24 cellular contexts compared by ENCODE assay signal in genomic region chr13:50352720-50353491, GRCh38.
DNase-seq lines count a peak whose midpoint lies in the region; ATAC-seq and TF ChIP-seq lines count a peak whose summit lies in the region.
"Had no signal": no experiment of that assay in that cellular context is flagged by ENCODE, and none has a peak within 500 bp of the region (broad histone marks: within the 10 kb centered on the region; RNA-seq: fewer than 3 reads in every experiment).

No MANE protein-coding gene starts in this region.

- H3K4me1 ChIP-seq in body of pancreas = peaks cover 22% of the 10 kb centered on the region

- H3K4me3 Mint-ChIP-seq in T-helper 17 cell = no peak overlapping the region

- H3K4me1 Mint-ChIP-seq in T-helper 17 cell = peaks cover 35% of the 10 kb centered on the region

- H3K36me3 Mint-ChIP-seq in T-helper 17 cell (ENCODE audit: low read depth) = no peaks in the 10 kb centered on the region

- H3K27ac ChIP-seq in body of pancreas = no peak overlapping the region
- H3K27ac ChIP-seq: BLaER1 treated with 17β-estradiol and CSF1 and Interleukin-3, amounts not matched to agents 10 nM and 100 nM; psoas muscle had no signal

- ATAC-seq in T-helper 17 cell = no peak
- ATAC-seq in left lobe of liver = peak; percentile 77
- peak; percentile 3 for ATAC-seq in sciatic nerve
- ATAC-seq in GM21576 (IDR thresholded peaks at IDR 0.05; ENCODE audit: unreplicated experiment) = no peak
- ATAC-seq in GM21526 (IDR thresholded peaks at IDR 0.05; ENCODE audit: low FRiP score, unreplicated experiment) = no peak
- no peak for ATAC-seq in body of pancreas
- ATAC-seq: left ventricle myocardium superior had no signal

- TF ChIP-seq POLR2A in body of pancreas (IDR thresholded peaks at IDR 0.05) = no peak

- POLR2A ChIA-PET in HEK293T (lab: Yijun Ruan, JAX) = interaction anchor here (1.0 kb wide), 1 partner anchor 33 kb away, joined by 3 read pairs; no protein-coding TSS in a partner anchor

- H3K4me3 ChIP-seq in body of pancreas = no peak overlapping the region
- H3K4me3 ChIP-seq: BLaER1 treated with 17β-estradiol and CSF1 and Interleukin-3, amounts not matched to agents 10 nM and 100 nM; HAP-1; hepatocyte; psoas muscle; skin epidermis had no signal

- 83 to 100% methylated on average over 2 of the region's 2 CpGs for WGBS in body of pancreas, 2 donors

- no peaks in the 10 kb centered on the region for H3K9me3 ChIP-seq in T-helper 17 cell (ENCODE audit: control insufficient read depth, low read length, poor library complexity, severe bottlenecking)
- no peaks in the 10 kb centered on the region for H3K9me3 ChIP-seq in body of pancreas
- H3K9me3 ChIP-seq: HAP-1, psoas muscle had no signal

- CTCF ChIA-PET in HEK293T (lab: Yijun Ruan, JAX) = no interaction called here

- no peaks in the 10 kb centered on the region for H3K27me3 Mint-ChIP-seq in T-helper 17 cell

- intact Hi-C loops in sciatic nerve (cut with DNase I) = no loop called here
- intact Hi-C loops in body of pancreas (cut with DNase I) = no loop called here

- H3K27me3 ChIP-seq in body of pancreas = no peaks in the 10 kb centered on the region
- H3K27me3 ChIP-seq: BLaER1 treated with 17β-estradiol and CSF1 and Interleukin-3, amounts not matched to agents 10 nM and 100 nM; hepatocyte had no signal

- H3K27ac Mint-ChIP-seq in T-helper 17 cell = peak overlapping the region; percentile 81
- H3K27ac Mint-ChIP-seq: activated naive CD4-positive, alpha-beta T cell treated with anti-CD3 and anti-CD28 coated beads, Interleukin-2, amount 50 U/mL, for 72 hours; activated T-helper 2 cell treated with anti-CD3 and anti-CD28 coated beads, Interferon-gamma antibody, Interleukin-2, Interleukin-4, amounts not matched to agents 10 μg/mL and 5 μg/mL and 100 μg/mL, durations not matched to agents 14 hours and 24 hours and 36 hours had no signal

- DNase-seq in HEK293T (ENCODE audit: extremely low spot score) (no peak), T-helper 17 cell (no peak), left lobe of liver (ENCODE audit: low spot score) (no peak), sciatic nerve (ENCODE audit: low spot score) (no peak), body of pancreas (no peak)
- DNase-seq: activated CD4-positive, alpha-beta T cell treated with anti-CD3 and anti-CD28 coated beads, Interleukin-2, amount 50 U/mL, for 48 hours; activated CD8-positive, alpha-beta memory T cell treated with anti-CD3 and anti-CD28 coated beads, Interleukin-2, amount 50 U/mL, for 4 hours; cerebellar nuclear complex; erythroblast; left ventricle myocardium superior; NCI-H1092; NCI-H187 treated with DMSO at 0.1 percent for 48 hours; NCI-H526 treated with DMSO at 0.1 percent for 48 hours; psoas muscle; stimulated activated CD4-positive, alpha-beta T cell treated with anti-CD3 and anti-CD28 coated beads, Interleukin-1b, Interleukin-23, amount 100 ng/mL, for 48 hours; substantia nigra had no signal

- no peaks in the 10 kb centered on the region for H3K36me3 ChIP-seq in body of pancreas (replicated peaks in 1 of 2; ENCODE audit: insufficient read depth in 1 of 2, low read depth in 2 of 2)
- H3K36me3 ChIP-seq: BLaER1 treated with 17β-estradiol and CSF1 and Interleukin-3, amounts not matched to agents 10 nM and 100 nM; HAP-1 had no signal

- TF ChIP-seq CTCF in body of pancreas (IDR thresholded peaks at IDR 0.05) = no peak

TF ChIP-seq in HEK293T, 16 proteins besides CTCF, POLR2A, EP300 and RAD21:
- peak; percentile 80 for TF ChIP-seq PKNOX1 (IDR thresholded peaks at IDR 0.05)
- no peak for TF ChIP-seq SP1 (IDR thresholded peaks at IDR 0.05)

Comparison
In these comparisons a context has a peak if more than half of its experiments do, and no peak if none do; other contexts are left out.
1. ATAC-seq: peak in left lobe of liver (single experiment) and sciatic nerve (single experiment); none in T-helper 17 cell (single experiment), GM21576 (single experiment), GM21526 (single experiment) and body of pancreas (single experiment).